ENCODE assay signal across 8 cellular contexts in the genomic region with DNA sequence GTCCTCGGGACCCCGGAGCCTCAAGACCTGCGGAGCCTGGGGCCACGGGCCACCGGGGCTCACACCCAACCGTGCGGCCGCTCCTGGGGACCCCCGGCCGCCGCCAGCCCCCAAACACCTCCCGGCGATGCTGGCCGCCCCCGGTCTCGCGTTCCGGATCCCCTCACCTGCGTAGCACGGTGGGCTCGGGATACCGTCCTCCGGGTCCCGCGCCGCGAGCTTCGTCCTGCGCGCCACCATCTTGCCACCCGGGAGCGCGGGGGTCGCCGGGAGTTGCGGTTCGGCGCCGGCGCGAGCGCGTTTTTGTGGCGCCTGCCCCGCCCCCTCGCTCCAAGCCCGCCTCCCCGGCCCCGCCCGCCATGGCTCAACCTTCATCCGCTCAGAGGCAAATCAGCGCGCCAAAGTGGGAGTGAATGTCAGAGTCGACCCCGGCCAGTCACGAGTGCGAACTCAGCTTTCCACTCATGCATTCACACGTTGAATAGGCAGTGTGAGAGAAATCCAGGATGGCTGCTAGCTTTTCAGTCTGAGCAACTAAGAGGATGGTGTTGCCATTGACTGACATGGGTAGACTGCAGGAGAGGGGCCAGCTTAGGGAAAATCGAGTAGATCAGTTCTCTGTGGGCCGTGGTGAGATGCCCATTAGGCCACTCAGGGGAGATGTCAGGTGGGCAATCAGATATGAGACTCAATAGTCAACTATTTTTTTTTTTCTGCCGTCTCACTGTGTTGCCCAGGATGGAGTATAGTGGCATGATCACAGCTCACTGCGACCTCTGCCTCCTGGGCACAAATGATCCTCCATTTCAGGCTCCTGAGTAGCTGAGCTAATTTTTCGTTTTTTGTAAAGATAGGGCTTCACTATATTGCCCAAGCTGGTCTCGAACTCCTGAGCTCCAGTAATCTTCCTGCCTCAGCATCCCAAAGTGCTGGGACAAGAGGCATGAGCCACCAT. TPM values are rescaled to one million over a fixed set of nuclear protein-coding genes. Genes with fewer than 3 reads are reported as not detected.
DNase-seq lines count a peak whose midpoint lies in the region; ATAC-seq and TF ChIP-seq lines count a peak whose summit lies in the region.

No MANE protein-coding gene starts in this region.

- no peaks in the 10 kb centered on the region for H3K9me2 ChIP-seq in PC-9 (ENCODE audit: insufficient read depth)

- no peaks in the 10 kb centered on the region for H3K9me3 ChIP-seq in A673 (ENCODE audit: low read depth, low read length, poor library complexity, severe bottlenecking)
- no peaks in the 10 kb centered on the region for H3K9me3 ChIP-seq in PC-9 (ENCODE audit: insufficient read depth, low read depth)

- ATAC-seq in GM18517 (IDR thresholded peaks at IDR 0.05; ENCODE audit: unreplicated experiment) (peak; percentile 39), natural killer cell (peak; percentile 87 to 92 (median 91))
- ATAC-seq in stimulated activated memory B cell treated with anti-CD40 and anti-IgM and Interleukin-4, amounts not matched to agents 10 μg/mL and 1 μg/mL and 100 μg/mL, for 72 hours: peak; percentile 89

- POLR2A ChIA-PET in A673 (lab: Charles Lee; ENCODE audit: low non-redundant PET): interaction anchor here (0.5 kb wide), 1 partner anchor 33 kb away, joined by 4 read pairs; the partner anchor contains the start of gene POLDIP3
- POLR2A ChIA-PET in PC-9 (lab: Charles Lee; ENCODE audit: unreplicated experiment): interaction anchor here (0.7 kb wide), 1 partner anchor 508 kb away, joined by 4 read pairs; no protein-coding TSS in a partner anchor

- H3K4me3 Mint-ChIP-seq in natural killer cell: peak overlapping the region; percentile 94
- H3K4me3 Mint-ChIP-seq in stimulated activated memory B cell treated with anti-CD40 and anti-IgM and Interleukin-4, amounts not matched to agents 10 μg/mL and 1 μg/mL and 100 μg/mL, for 72 hours: peak overlapping the region; percentile 100

- peak overlapping the region; percentile 93 for H3K4me2 ChIP-seq in PC-9

- DNase-seq in A673 (ENCODE audit: low spot score): peak; percentile 89
- peak; percentile 58 for DNase-seq in HT-29 (ENCODE audit: low spot score)
- DNase-seq in PC-9: peak in 1 of 2 experiments; percentile 70
- DNase-seq in activated T-helper 1 cell treated with Interleukin-2 at 50 U/mL for 16 hours (ENCODE audit: low read depth): peak; percentile 74
- DNase-seq in fibroblast of mammary gland (ENCODE audit: low read depth): peak; percentile 61
- DNase-seq in natural killer cell: peak; percentile 77

- BruUV-seq in A673 (replicated peaks; lab: Mats Ljungman, UMichigan) (no TSS peak), PC-9 (replicated peaks; lab: Mats Ljungman, UMichigan) (TSS peak; percentile 69)

- H3K27me3 ChIP-seq in A673 (replicated peaks; ENCODE audit: insufficient read depth, low read depth, low read length, poor library complexity) (no peaks in the 10 kb centered on the region), PC-9 (ENCODE audit: insufficient read depth, low read depth) (no peaks in the 10 kb centered on the region)

- H3K4me1 ChIP-seq in A673 (ENCODE audit: insufficient read depth, low read length, poor library complexity, severe bottlenecking) (peaks cover 5% of the 10 kb centered on the region), PC-9 (replicated peaks; ENCODE audit: insufficient read depth) (peaks cover 5% of the 10 kb centered on the region; the same call in 1 of the 2 replicates)

- intact Hi-C loops in A673 (cut with micrococcal nuclease; ENCODE audit: unreplicated experiment): loop anchor here (2.0 kb wide), 1 partner anchor 33 kb away; the partner anchor contains the start of gene POLDIP3
- intact Hi-C loops in PC-9 (cut with micrococcal nuclease; ENCODE audit: unreplicated experiment): no loop called here
- intact Hi-C loops in natural killer cell (cut with micrococcal nuclease): no loop called here

- H3K27ac Mint-ChIP-seq in natural killer cell: peak overlapping the region; percentile 71 to 88
- peak overlapping the region; percentile 95 for H3K27ac Mint-ChIP-seq in stimulated activated memory B cell treated with anti-CD40 and anti-IgM and Interleukin-4, amounts not matched to agents 10 μg/mL and 1 μg/mL and 100 μg/mL, for 72 hours

- peak overlapping the region; percentile 60; the same call in 1 of the 2 replicates for H2AFZ ChIP-seq in PC-9

- H3K27ac ChIP-seq in A673 (ENCODE audit: low read depth, low read length, poor library complexity, severe bottlenecking) (peak overlapping the region; percentile 81), PC-9 (0 out of 2 replicates have a peak overlapping the region, but pooled peaks have one; percentile 53)

- no peaks in the 10 kb centered on the region for H3K27me3 Mint-ChIP-seq in natural killer cell (ENCODE audit: low read depth in 2 of 2)
- no peaks in the 10 kb centered on the region for H3K27me3 Mint-ChIP-seq in stimulated activated memory B cell treated with anti-CD40 and anti-IgM and Interleukin-4, amounts not matched to agents 10 μg/mL and 1 μg/mL and 100 μg/mL, for 72 hours

- H3K36me3 Mint-ChIP-seq in natural killer cell: no peaks in the 10 kb centered on the region
- peaks cover 49% of the 10 kb centered on the region for H3K36me3 Mint-ChIP-seq in stimulated activated memory B cell treated with anti-CD40 and anti-IgM and Interleukin-4, amounts not matched to agents 10 μg/mL and 1 μg/mL and 100 μg/mL, for 72 hours

- TF ChIP-seq CTCF in A673 (conservative IDR thresholded peaks at IDR 0.05; ENCODE audit: low read depth, low read length) (no peak), PC-9 (conservative IDR thresholded peaks at IDR 0.05) (no peak), fibroblast of mammary gland (conservative IDR thresholded peaks at IDR 0.05; ENCODE audit: control insufficient read depth, insufficient read depth, low read depth, low read length) (no peak), natural killer cell (IDR thresholded peaks at IDR 0.05) (no peak)

- peaks cover 66% of the 10 kb centered on the region for H3K36me3 ChIP-seq in A673 (ENCODE audit: insufficient read depth, low read length, poor library complexity, severe bottlenecking)
- H3K36me3 ChIP-seq in PC-9 (ENCODE audit: low read depth): peaks cover 29% of the 10 kb centered on the region

- H4K20me1 ChIP-seq in PC-9 (ENCODE audit: insufficient read depth): peaks cover 9% of the 10 kb centered on the region; the same call in 1 of the 2 replicates

- peak overlapping the region; percentile 74 for H3K4me3 ChIP-seq in A673 (ENCODE audit: low read depth, low read length, poor library complexity, severe bottlenecking)
- H3K4me3 ChIP-seq in PC-9: peak overlapping the region; percentile 92
- H3K4me3 ChIP-seq in fibroblast of mammary gland (ENCODE audit: control insufficient read depth, low read depth, low read length): peak overlapping the region; percentile 61

- CTCF ChIA-PET in A673 (lab: Charles Lee): interaction anchor here (0.6 to 0.7 kb wide), 2 partner anchors 14 to 436 kb away, joined by 3 to 7 read pairs; no protein-coding TSS in a partner anchor
- CTCF ChIA-PET in PC-9 (lab: Charles Lee): interaction anchor here (0.5 kb wide), 1 partner anchor 26 kb away, joined by 6 read pairs; no protein-coding TSS in a partner anchor

- H3K4me1 Mint-ChIP-seq in natural killer cell: peaks cover 14 to 24% of the 10 kb centered on the region in 2 donors
- H3K4me1 Mint-ChIP-seq in stimulated activated memory B cell treated with anti-CD40 and anti-IgM and Interleukin-4, amounts not matched to agents 10 μg/mL and 1 μg/mL and 100 μg/mL, for 72 hours: peaks cover 19% of the 10 kb centered on the region

- peaks cover 27% of the 10 kb centered on the region for H3F3A ChIP-seq in PC-9 (ENCODE audit: insufficient read depth, low read depth)

- H3K9me3 Mint-ChIP-seq in natural killer cell: no peaks in the 10 kb centered on the region
- H3K9me3 Mint-ChIP-seq in stimulated activated memory B cell treated with anti-CD40 and anti-IgM and Interleukin-4, amounts not matched to agents 10 μg/mL and 1 μg/mL and 100 μg/mL, for 72 hours: no peaks in the 10 kb centered on the region

- peaks cover 26% of the 10 kb centered on the region for H3K79me2 ChIP-seq in PC-9 (ENCODE audit: low read depth)

RNA-seq across cellular contexts. Expression of gene SERHL2, which starts 28.3 kb away (rescaled TPM):
- total RNA-seq in A673 (2021) (0.49 and 0.96 TPM in 2 replicates), PC-9 (2021) (1.9 and 2.4 TPM in 2 replicates), natural killer cell (under 1 TPM in 2 of 3 donors, not detected in 1; 0.23 to 0.48 TPM)
- not detected in 2 replicates for total RNA-seq in HT-29 (2014; rRNA removed; shearing (Covaris generic))

RNA-seq across cellular contexts. Expression of gene POLDIP3, which starts 32.6 kb away (rescaled TPM):
- total RNA-seq in A673 (2021) (131 and 134 TPM in 2 replicates), PC-9 (2021) (60.1 and 62.9 TPM in 2 replicates), natural killer cell (10 to 100 TPM; 66.1 to 82.8 (median 70.8) TPM)
- total RNA-seq in HT-29 (2014; rRNA removed; shearing (Covaris generic)): 30.2 and 33.7 TPM in 2 replicates

RNA-seq across cellular contexts. Expression of gene ATP5MGL, which starts 58.4 kb away (rescaled TPM):
- total RNA-seq in A673 (2021) (1.2 and 1.9 TPM in 2 replicates), PC-9 (2021) (0.79 and 1.1 TPM in 2 replicates), natural killer cell (1 to 10 TPM; 4.5 to 6.4 (median 6.1) TPM)
- total RNA-seq in HT-29 (2014; rRNA removed; shearing (Covaris generic)): not detected in 2 replicates

Comparison
In these comparisons a context has a peak if more than half of its experiments do, and no peak if none do; other contexts are left out.
1. ATAC-seq: peak in every context shown above with its lines; median percentile 91 in natural killer cell; 89 in stimulated activated memory B cell treated with anti-CD40 and anti-IgM and Interleukin-4, amounts not matched to agents 10 μg/mL and 1 μg/mL and 100 μg/mL, for 72 hours; 39 in GM18517.